25 cellular contexts compared by ENCODE assay signal in genomic region chr21:25759573-25759972, GRCh38. TPM values are rescaled to one million over a fixed set of nuclear protein-coding genes. Genes with fewer than 3 reads are reported as not detected.
DNase-seq lines count a peak whose midpoint lies in the region; ATAC-seq, FAIRE-seq and TF ChIP-seq lines count a peak whose summit lies in the region.
"Had no signal": no experiment of that assay in that cellular context is flagged by ENCODE, and none has a peak within 500 bp of the region (broad histone marks: within the 10 kb centered on the region; RNA-seq: fewer than 3 reads in every experiment).

No MANE protein-coding gene starts in this region.

- H3K9me3 Mint-ChIP-seq in activated CD4-positive, alpha-beta memory T cell treated with anti-CD3 and anti-CD28 coated beads for 36 hours = no peaks in the 10 kb centered on the region
- H3K9me3 Mint-ChIP-seq in activated CD4-positive, alpha-beta memory T cell treated with anti-CD3 and anti-CD28 coated beads, Interleukin-2, amount 10 ng/mL, durations not matched to agents 7 days and 5 days = no peaks in the 10 kb centered on the region
- H3K9me3 Mint-ChIP-seq: CD4-positive, alpha-beta T cell; GM23338 had no signal

- intact Hi-C loops in activated CD4-positive, alpha-beta memory T cell treated with anti-CD3 and anti-CD28 coated beads for 36 hours (cut with micrococcal nuclease) = loop anchor here (2.0 kb wide), 1 partner anchor 25 kb away; the partner anchor contains the start of genes ATP5PF and GABPA
- intact Hi-C loops in gastrocnemius medialis (cut with DNase I; ENCODE audit: low total_unique reads) = no loop called here

- no peak overlapping the region for H3K4me3 ChIP-seq in fibroblast of the aortic adventitia (ENCODE audit: low read depth, low read length)
- H3K4me3 ChIP-seq in gastrocnemius medialis = no peak overlapping the region
- H3K4me3 ChIP-seq: GM23338, stomach, thyroid gland, vagina had no signal

- CTCF ChIA-PET in activated CD4-positive, alpha-beta memory T cell treated with anti-CD3 and anti-CD28 coated beads for 36 hours (lab: Charles Lee) = interaction anchor here (0.7 to 1.1 kb wide), 2 partner anchors 11 to 42 kb away, joined by 3 read pairs; no protein-coding TSS in a partner anchor
- CTCF ChIA-PET in activated CD4-positive, alpha-beta memory T cell treated with anti-CD3 and anti-CD28 coated beads, Interleukin-2, amount 10 ng/mL, durations not matched to agents 7 days and 5 days (lab: Charles Lee) = no interaction called here

- ATAC-seq in gastrocnemius medialis (no peak), GM19351 (IDR thresholded peaks at IDR 0.05; ENCODE audit: unreplicated experiment) (no peak)
- ATAC-seq: GM23338, right cardiac atrium had no signal

- TF ChIP-seq CTCF in fibroblast of the aortic adventitia (IDR thresholded peaks at IDR 0.05; ENCODE audit: insufficient read depth, low read length) (no peak), gastrocnemius medialis (IDR thresholded peaks at IDR 0.05 in 4 of 5, conservative IDR thresholded peaks at IDR 0.05 in 1 of 5) (no peak)

- in situ Hi-C loops in gastrocnemius medialis (cut with MboI; ENCODE audit: low sequenced_read_pairs in 4 of 4) = no loop called here

- peaks cover 0 to 8% of the 10 kb centered on the region in 2 donors for H3K4me1 ChIP-seq in gastrocnemius medialis
- H3K4me1 ChIP-seq: vagina had no signal

- H3K4me1 Mint-ChIP-seq in activated CD4-positive, alpha-beta memory T cell treated with anti-CD3 and anti-CD28 coated beads for 36 hours (ENCODE audit: low read depth) = peaks cover 29% of the 10 kb centered on the region
- peaks cover 37% of the 10 kb centered on the region for H3K4me1 Mint-ChIP-seq in activated CD4-positive, alpha-beta memory T cell treated with anti-CD3 and anti-CD28 coated beads, Interleukin-2, amount 10 ng/mL, durations not matched to agents 7 days and 5 days
- H3K4me1 Mint-ChIP-seq: GM23338 had no signal

- FAIRE-seq in GM18507 (lab: Jason Lieb, UNC) = peak; percentile 9
- FAIRE-seq: RCC 7860 had no signal

- POLR2A ChIA-PET in activated CD4-positive, alpha-beta memory T cell treated with anti-CD3 and anti-CD28 coated beads for 36 hours (lab: Charles Lee) = interaction anchor here (0.9 kb wide), 1 partner anchor 25 kb away, joined by 4 read pairs; the partner anchor contains the start of genes ATP5PF and GABPA
- POLR2A ChIA-PET in activated CD4-positive, alpha-beta memory T cell treated with anti-CD3 and anti-CD28 coated beads, Interleukin-2, amount 10 ng/mL, durations not matched to agents 7 days and 5 days (lab: Charles Lee) = interaction anchor here (1.2 kb wide), 1 partner anchor 23 kb away, joined by 3 read pairs; no protein-coding TSS in a partner anchor

- TF ChIP-seq POLR2A in gastrocnemius medialis (IDR thresholded peaks at IDR 0.05) = no peak

- H3K27ac Mint-ChIP-seq in activated CD4-positive, alpha-beta memory T cell treated with anti-CD3 and anti-CD28 coated beads for 36 hours = peak overlapping the region; percentile 50
- H3K27ac Mint-ChIP-seq in activated CD4-positive, alpha-beta memory T cell treated with anti-CD3 and anti-CD28 coated beads, Interleukin-2, amount 10 ng/mL, durations not matched to agents 7 days and 5 days = no peak overlapping the region
- H3K27ac Mint-ChIP-seq: CD4-positive, alpha-beta T cell; GM23338 had no signal

- H3K36me3 ChIP-seq in gastrocnemius medialis = peaks cover 4 to 66% of the 10 kb centered on the region in 2 donors

- no peak overlapping the region for H3K4me3 Mint-ChIP-seq in activated CD4-positive, alpha-beta memory T cell treated with anti-CD3 and anti-CD28 coated beads for 36 hours
- no peak overlapping the region for H3K4me3 Mint-ChIP-seq in activated CD4-positive, alpha-beta memory T cell treated with anti-CD3 and anti-CD28 coated beads, Interleukin-2, amount 10 ng/mL, durations not matched to agents 7 days and 5 days
- H3K4me3 Mint-ChIP-seq: CD4-positive, alpha-beta T cell; GM23338 had no signal

- H3K27me3 Mint-ChIP-seq in activated CD4-positive, alpha-beta memory T cell treated with anti-CD3 and anti-CD28 coated beads for 36 hours = no peaks in the 10 kb centered on the region
- no peaks in the 10 kb centered on the region for H3K27me3 Mint-ChIP-seq in activated CD4-positive, alpha-beta memory T cell treated with anti-CD3 and anti-CD28 coated beads, Interleukin-2, amount 10 ng/mL, durations not matched to agents 7 days and 5 days
- H3K27me3 Mint-ChIP-seq: CD4-positive, alpha-beta T cell had no signal

- no peak for DNase-seq in activated CD4-positive, alpha-beta memory T cell treated with anti-CD3 and anti-CD28 coated beads for 36 hours
- no peak for DNase-seq in activated CD4-positive, alpha-beta memory T cell treated with anti-CD3 and anti-CD28 coated beads, Interleukin-2, amount 10 ng/mL, durations not matched to agents 7 days and 5 days
- no peak for DNase-seq in GM18507 (ENCODE audit: extremely low spot score, insufficient read length, low read depth)
- DNase-seq in amniotic epithelial cell (ENCODE audit: low read depth) = peak; percentile 79
- DNase-seq in fibroblast of the aortic adventitia (ENCODE audit: low read depth) = peak; percentile 53
- DNase-seq in activated CD8-positive, alpha-beta memory T cell treated with anti-CD3 and anti-CD28 coated beads, Interleukin-2, amount 50 U/mL, for 48 hours = no peak
- no peak for DNase-seq in gastrocnemius medialis
- DNase-seq: activated CD4-positive, alpha-beta T cell treated with anti-CD3 and anti-CD28 coated beads for 1 hour; CD4-positive, alpha-beta T cell; cerebellar nuclear complex; glutamatergic neuron; Kasumi-1; mesendoderm; NCI-H1694; NCI-H2171; NCI-H510A; right cardiac atrium; SHP77 treated with DMSO at 0.1 percent for 48 hours; stimulated activated CD4-positive, alpha-beta T cell treated with anti-CD3 and anti-CD28 coated beads, Interleukin-1b, Interleukin-23, amount 100 ng/mL, for 48 hours; stomach; thyroid gland had no signal

- H3K27ac ChIP-seq in gastrocnemius medialis = no peak overlapping the region
- H3K27ac ChIP-seq: stomach, thyroid gland, vagina had no signal

- peaks cover 48% of the 10 kb centered on the region for H3K36me3 Mint-ChIP-seq in activated CD4-positive, alpha-beta memory T cell treated with anti-CD3 and anti-CD28 coated beads for 36 hours
- H3K36me3 Mint-ChIP-seq in activated CD4-positive, alpha-beta memory T cell treated with anti-CD3 and anti-CD28 coated beads, Interleukin-2, amount 10 ng/mL, durations not matched to agents 7 days and 5 days (ENCODE audit: low read depth) = peaks cover 61% of the 10 kb centered on the region

- H3K27me3 ChIP-seq in gastrocnemius medialis = no peaks in the 10 kb centered on the region
- H3K27me3 ChIP-seq: stomach, thyroid gland, vagina had no signal

- no peaks in the 10 kb centered on the region for H3K9me3 ChIP-seq in gastrocnemius medialis
- H3K9me3 ChIP-seq: stomach, thyroid gland, vagina had no signal

RNA-seq across cellular contexts. Expression of gene GABPA, which starts 24.8 kb away (rescaled TPM):
- total RNA-seq in activated CD4-positive, alpha-beta memory T cell treated with anti-CD3 and anti-CD28 coated beads for 36 hours = 10 to 100 TPM; 22.3 to 24.7 TPM
- 10 to 100 TPM; 25.6 to 27.7 TPM for total RNA-seq in activated CD4-positive, alpha-beta memory T cell treated with anti-CD3 and anti-CD28 coated beads, Interleukin-2, amount 10 ng/mL, durations not matched to agents 7 days and 5 days
- total RNA-seq in fibroblast of the aortic adventitia (ENCODE audit: low replicate concordance) (35.3 and 48.2 TPM in 2 replicates), gastrocnemius medialis (10 to 100 TPM; 10.6 to 26.2 (median 15.5) TPM)

RNA-seq across cellular contexts. Expression of gene ATP5PF, which starts 24.9 kb away (rescaled TPM):
- 100 to 1,000 TPM; 150 to 151 TPM for total RNA-seq in activated CD4-positive, alpha-beta memory T cell treated with anti-CD3 and anti-CD28 coated beads for 36 hours
- total RNA-seq in activated CD4-positive, alpha-beta memory T cell treated with anti-CD3 and anti-CD28 coated beads, Interleukin-2, amount 10 ng/mL, durations not matched to agents 7 days and 5 days = 100 to 1,000 TPM; 109 to 118 TPM
- 17.9 and 98.9 TPM in 2 replicates for total RNA-seq in fibroblast of the aortic adventitia (ENCODE audit: low replicate concordance)
- total RNA-seq in gastrocnemius medialis = 100 to 1,000 TPM; 155 to 306 (median 198) TPM

Comparison
In these comparisons a context has a peak if more than half of its experiments do, and no peak if none do; other contexts are left out.
1. DNase-seq: peak in amniotic epithelial cell (single experiment) and fibroblast of the aortic adventitia (single experiment); none in activated CD4-positive, alpha-beta memory T cell treated with anti-CD3 and anti-CD28 coated beads for 36 hours (single experiment), activated CD4-positive, alpha-beta memory T cell treated with anti-CD3 and anti-CD28 coated beads, Interleukin-2, amount 10 ng/mL, durations not matched to agents 7 days and 5 days (single experiment), GM18507 (single experiment), activated CD8-positive, alpha-beta memory T cell treated with anti-CD3 and anti-CD28 coated beads, Interleukin-2, amount 50 U/mL, for 48 hours (single experiment) and gastrocnemius medialis (0 of 2).